9 cellular contexts compared by ENCODE assay signal in the genomic region with DNA sequence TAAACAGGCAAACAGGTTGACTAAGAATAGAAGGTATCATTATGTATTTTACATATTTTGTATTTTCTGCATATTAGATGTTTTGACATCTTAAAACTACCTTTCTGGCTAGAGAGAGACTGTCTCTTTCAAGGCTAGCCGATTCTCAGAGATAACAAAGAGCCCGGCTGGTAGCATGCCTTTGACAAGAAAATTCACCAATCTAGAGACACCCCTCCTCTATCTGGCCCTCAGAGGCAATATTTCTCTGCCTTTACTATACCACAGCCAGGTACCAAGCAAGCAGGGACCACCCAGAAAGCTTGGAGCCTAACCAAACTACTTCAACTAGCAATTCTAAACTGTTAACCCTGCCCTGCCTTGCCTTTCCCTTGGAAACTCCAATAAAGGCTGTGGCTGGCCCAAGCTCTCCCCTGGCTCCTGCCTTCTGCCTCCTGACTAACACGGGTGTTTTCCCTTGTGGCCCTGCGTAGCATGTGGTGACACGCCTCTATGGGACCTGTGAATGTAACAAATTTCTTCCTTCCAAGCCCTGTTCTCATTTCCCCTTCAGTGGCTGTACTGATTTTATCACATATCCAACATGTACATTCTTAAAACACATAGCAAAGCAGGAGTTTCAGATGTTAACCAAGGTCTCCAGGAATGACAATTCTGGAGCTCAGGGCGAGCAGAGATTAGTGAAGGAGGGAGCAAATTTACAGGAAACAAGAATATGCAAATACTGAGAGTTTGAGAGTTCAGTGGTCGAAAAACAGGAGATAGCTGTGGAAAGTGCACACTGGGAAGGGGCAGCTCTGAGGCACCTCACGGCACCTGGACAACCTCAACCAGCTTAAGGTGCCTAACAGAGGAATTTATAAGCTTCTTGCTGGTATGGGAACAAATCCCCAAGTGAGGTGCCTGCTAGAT.
DNase-seq lines count a peak whose midpoint lies in the region; ATAC-seq and TF ChIP-seq lines count a peak whose summit lies in the region.
"Had no signal": no experiment of that assay in that cellular context is flagged by ENCODE, and none has a peak within 500 bp of the region (broad histone marks: within the 10 kb centered on the region; RNA-seq: fewer than 3 reads in every experiment).

No MANE protein-coding gene starts in this region.

- H3K4me1 Mint-ChIP-seq in activated CD8-positive, alpha-beta T cell treated with anti-CD3 and anti-CD28 coated beads, Interleukin-2, amount 10 ng/mL, durations not matched to agents 7 days and 5 days (ENCODE audit: low read depth), result peaks cover 74% of the 10 kb centered on the region
- H3K4me1 Mint-ChIP-seq in naive thymus-derived CD8-positive, alpha-beta T cell, result peaks cover 28 to 78% (median 73%) of the 10 kb centered on the region in 4 donors
- peaks cover 7% of the 10 kb centered on the region for H3K4me1 Mint-ChIP-seq in Caco-2 (ENCODE audit: low read depth, unreplicated experiment)

- H3K9me3 Mint-ChIP-seq in activated CD8-positive, alpha-beta T cell treated with anti-CD3 and anti-CD28 coated beads, Interleukin-2, amount 10 ng/mL, durations not matched to agents 7 days and 5 days (ENCODE audit: insufficient read depth), result no peaks in the 10 kb centered on the region
- H3K9me3 Mint-ChIP-seq in naive thymus-derived CD8-positive, alpha-beta T cell, result no peaks in the 10 kb centered on the region
- H3K9me3 Mint-ChIP-seq in Caco-2 (ENCODE audit: unreplicated experiment), result no peaks in the 10 kb centered on the region

- intact Hi-C loops in Caco-2 (cut with micrococcal nuclease; ENCODE audit: unreplicated experiment), result no loop called here

- CTCF ChIA-PET in activated CD8-positive, alpha-beta T cell treated with anti-CD3 and anti-CD28 coated beads, Interleukin-2, amount 10 ng/mL, durations not matched to agents 7 days and 5 days (lab: Charles Lee), result interaction anchor here (0.6 to 4.7 kb wide), 7 partner anchors 9 to 1325 kb away, joined by 3 to 36 read pairs (median 20); no protein-coding TSS in a partner anchor
- CTCF ChIA-PET in Caco-2 (lab: Charles Lee), result no interaction called here

- no peaks in the 10 kb centered on the region for H3K27me3 ChIP-seq in Caco-2 (replicated peaks; ENCODE audit: control insufficient read depth, insufficient read depth, low read length)

- BruUV-seq in Caco-2 (replicated peaks; lab: Mats Ljungman, UMichigan), result no TSS peak

- ATAC-seq in HG02884 (IDR thresholded peaks at IDR 0.05; ENCODE audit: unreplicated experiment), result peak; percentile 80
- peak; percentile 77 for ATAC-seq in activated CD8-positive, alpha-beta T cell treated with anti-CD3 and anti-CD28 coated beads, Interleukin-2, amount 10 ng/mL, durations not matched to agents 7 days and 5 days
- peak; percentile 76 to 79 for ATAC-seq in naive thymus-derived CD8-positive, alpha-beta T cell
- ATAC-seq: Panc1 had no signal

- H3K36me3 Mint-ChIP-seq in activated CD8-positive, alpha-beta T cell treated with anti-CD3 and anti-CD28 coated beads, Interleukin-2, amount 10 ng/mL, durations not matched to agents 7 days and 5 days (ENCODE audit: low read depth), result peaks cover 17% of the 10 kb centered on the region
- peaks cover 0 to 5% (median 4%) of the 10 kb centered on the region in 3 donors for H3K36me3 Mint-ChIP-seq in naive thymus-derived CD8-positive, alpha-beta T cell
- H3K36me3 Mint-ChIP-seq in Caco-2 (ENCODE audit: insufficient read depth, unreplicated experiment), result no peaks in the 10 kb centered on the region

- H3K4me3 Mint-ChIP-seq in activated CD8-positive, alpha-beta T cell treated with anti-CD3 and anti-CD28 coated beads, Interleukin-2, amount 10 ng/mL, durations not matched to agents 7 days and 5 days, result peak overlapping the region; percentile 42
- H3K4me3 Mint-ChIP-seq in naive thymus-derived CD8-positive, alpha-beta T cell, result peak overlapping the region; percentile 0 to 83 (median 61)
- H3K4me3 Mint-ChIP-seq in Caco-2 (ENCODE audit: unreplicated experiment), result no peak overlapping the region

- no peak overlapping the region for H3K4me3 ChIP-seq in Caco-2 (ENCODE audit: low read depth, low read length)

- no peaks in the 10 kb centered on the region for H3K27me3 Mint-ChIP-seq in activated CD8-positive, alpha-beta T cell treated with anti-CD3 and anti-CD28 coated beads, Interleukin-2, amount 10 ng/mL, durations not matched to agents 7 days and 5 days (ENCODE audit: low read depth)
- no peaks in the 10 kb centered on the region for H3K27me3 Mint-ChIP-seq in naive thymus-derived CD8-positive, alpha-beta T cell
- no peaks in the 10 kb centered on the region for H3K27me3 Mint-ChIP-seq in Caco-2 (ENCODE audit: insufficient read depth, unreplicated experiment)

- peak overlapping the region; percentile 79 for H3K27ac Mint-ChIP-seq in activated CD8-positive, alpha-beta T cell treated with anti-CD3 and anti-CD28 coated beads, Interleukin-2, amount 10 ng/mL, durations not matched to agents 7 days and 5 days
- peak overlapping the region; percentile 59 to 97 (median 89) for H3K27ac Mint-ChIP-seq in naive thymus-derived CD8-positive, alpha-beta T cell
- H3K27ac Mint-ChIP-seq in Caco-2 (ENCODE audit: unreplicated experiment), result no peak overlapping the region

- no peaks in the 10 kb centered on the region; the same call in 1 of the 2 replicates for H3K4me1 ChIP-seq in Caco-2

- H3K36me3 ChIP-seq in Caco-2 (ENCODE audit: control insufficient read depth, insufficient read depth, low read length), result no peaks in the 10 kb centered on the region

- H3K9me3 ChIP-seq in Caco-2, result no peaks in the 10 kb centered on the region

- peak; percentile 12 for DNase-seq in CD1c-positive myeloid dendritic cell (ENCODE audit: extremely low spot score)
- peak; percentile 59 for DNase-seq in activated CD8-positive, alpha-beta T cell treated with anti-CD3 and anti-CD28 coated beads, Interleukin-2, amount 10 ng/mL, durations not matched to agents 7 days and 5 days
- DNase-seq in naive thymus-derived CD8-positive, alpha-beta T cell, result peak in 5 of 10 donors; percentile 22 to 71 (median 50)
- DNase-seq in COR-L47 (lab: John Stamatoyannopoulos, UW), result no peak
- DNase-seq in NCI-H526 treated with DMSO at 0.1 percent for 48 hours (lab: John Stamatoyannopoulos, UW), result no peak
- DNase-seq in RPMI8226, result no peak
- DNase-seq in Caco-2, result no peak

- TF ChIP-seq CTCF in Caco-2 (IDR thresholded peaks at IDR 0.05; ENCODE audit: insufficient read depth in 1 of 2, low read depth in 1 of 2, low read length in 1 of 2, severe bottlenecking in 1 of 2, unreplicated experiment in 1 of 2), result no peak

- POLR2A ChIA-PET in activated CD8-positive, alpha-beta T cell treated with anti-CD3 and anti-CD28 coated beads, Interleukin-2, amount 10 ng/mL, durations not matched to agents 7 days and 5 days (lab: Charles Lee), result interaction anchor here (0.7 to 1.5 kb wide), 3 partner anchors 15 to 62 kb away, joined by 3 to 4 read pairs (median 3); no protein-coding TSS in a partner anchor
- POLR2A ChIA-PET in naive thymus-derived CD8-positive, alpha-beta T cell (lab: Charles Lee), result interaction anchor here (0.5 to 1.6 kb wide), 5 partner anchors 19 to 130 kb away, joined by 3 to 4 read pairs (median 4); no protein-coding TSS in a partner anchor
- POLR2A ChIA-PET in Caco-2 (lab: Charles Lee), result no interaction called here

Comparison
In these comparisons a context has a peak if more than half of its experiments do, and no peak if none do; other contexts are left out.
1. DNase-seq: peak in CD1c-positive myeloid dendritic cell (single experiment) and activated CD8-positive, alpha-beta T cell treated with anti-CD3 and anti-CD28 coated beads, Interleukin-2, amount 10 ng/mL, durations not matched to agents 7 days and 5 days (single experiment); none in COR-L47 (single experiment), NCI-H526 treated with DMSO at 0.1 percent for 48 hours (single experiment), RPMI8226 (single experiment) and Caco-2 (0 of 2).
2. Peak in every context shown above with its lines, with median percentiles within 50 percentile points of each other: ATAC-seq.